In genomic region chr5:128082551-128083032, GRCh38 we compare ENCODE assay signal across 8 cellular contexts.
A peak's percentile ranks its signal among the peaks of the same experiment; 100 is the strongest.
DNase-seq lines count a peak whose midpoint lies in the region; ATAC-seq lines count a peak whose summit lies in the region.

No MANE protein-coding gene starts in this region.

- H3K4me3 Mint-ChIP-seq in activated naive CD8-positive, alpha-beta T cell treated with anti-CD3 and anti-CD28 coated beads, Interleukin-2, amount 50 U/mL, for 24 hours, result peak overlapping the region; percentile 86

- H3K9me3 ChIP-seq in stomach smooth muscle (ENCODE audit: control insufficient read depth in 2 of 2, low read length in 2 of 2), result no peaks in the 10 kb centered on the region

- DNase-seq in NCI-H2196 (lab: John Stamatoyannopoulos, UW; ENCODE audit: unreplicated experiment), result peak; percentile 68
- DNase-seq in NCI-H2196 treated with DMSO at 0.1 percent for 48 hours (lab: John Stamatoyannopoulos, UW; ENCODE audit: unreplicated experiment), result no peak
- no peak for DNase-seq in activated naive CD8-positive, alpha-beta T cell treated with anti-CD3 and anti-CD28 coated beads, Interleukin-2, amount 50 U/mL, for 24 hours
- DNase-seq in inferior parietal cortex (ENCODE audit: extremely low spot score), result peak; percentile 60
- no peak for DNase-seq in NCI-H1436 treated with DMSO at 0.1 percent for 48 hours (lab: John Stamatoyannopoulos, UW)
- no peak for DNase-seq in LoVo (ENCODE audit: low spot score)

- peaks cover 60% of the 10 kb centered on the region for H3K4me1 Mint-ChIP-seq in activated naive CD8-positive, alpha-beta T cell treated with anti-CD3 and anti-CD28 coated beads, Interleukin-2, amount 50 U/mL, for 24 hours

- peak overlapping the region; percentile 60 to 93 for H3K4me3 ChIP-seq in stomach smooth muscle (ENCODE audit: low read length in 2 of 2)

- H3K27me3 ChIP-seq in stomach smooth muscle (ENCODE audit: control insufficient read depth in 1 of 2, insufficient read depth in 2 of 2, low read length in 2 of 2), result no peaks in the 10 kb centered on the region

- H3K36me3 ChIP-seq in stomach smooth muscle (ENCODE audit: control insufficient read depth in 2 of 2, insufficient read depth in 2 of 2, low read length in 2 of 2), result no peaks in the 10 kb centered on the region

- ATAC-seq in HG03280 (IDR thresholded peaks at IDR 0.05; ENCODE audit: unreplicated experiment), result peak; percentile 19
- ATAC-seq in activated naive CD8-positive, alpha-beta T cell treated with anti-CD3 and anti-CD28 coated beads, Interleukin-2, amount 50 U/mL, for 24 hours, result peak; percentile 45

- H3K9me3 Mint-ChIP-seq in activated naive CD8-positive, alpha-beta T cell treated with anti-CD3 and anti-CD28 coated beads, Interleukin-2, amount 50 U/mL, for 24 hours, result no peaks in the 10 kb centered on the region

- H3K27me3 Mint-ChIP-seq in activated naive CD8-positive, alpha-beta T cell treated with anti-CD3 and anti-CD28 coated beads, Interleukin-2, amount 50 U/mL, for 24 hours, result no peaks in the 10 kb centered on the region

- peak overlapping the region; percentile 90 for H3K27ac Mint-ChIP-seq in activated naive CD8-positive, alpha-beta T cell treated with anti-CD3 and anti-CD28 coated beads, Interleukin-2, amount 50 U/mL, for 24 hours

- H3K36me3 Mint-ChIP-seq in activated naive CD8-positive, alpha-beta T cell treated with anti-CD3 and anti-CD28 coated beads, Interleukin-2, amount 50 U/mL, for 24 hours (ENCODE audit: low read depth), result peaks cover 11% of the 10 kb centered on the region

- peak overlapping the region; percentile 63 to 84 for H3K9ac ChIP-seq in stomach smooth muscle (ENCODE audit: low read length in 2 of 2)

- peak overlapping the region; percentile 88 for H3K27ac ChIP-seq in stomach smooth muscle (ENCODE audit: low read length)

- peaks cover 20% of the 10 kb centered on the region for H3K4me1 ChIP-seq in stomach smooth muscle (ENCODE audit: control insufficient read depth, insufficient read depth, low read length)

Comparison
In these comparisons a context has a peak if more than half of its experiments do, and no peak if none do; other contexts are left out.
1. DNase-seq: peak in NCI-H2196 (single experiment) and inferior parietal cortex (single experiment); none in NCI-H2196 treated with DMSO at 0.1 percent for 48 hours (single experiment), activated naive CD8-positive, alpha-beta T cell treated with anti-CD3 and anti-CD28 coated beads, Interleukin-2, amount 50 U/mL, for 24 hours (single experiment), NCI-H1436 treated with DMSO at 0.1 percent for 48 hours (single experiment) and LoVo (single experiment).